13 cellular contexts compared by ENCODE assay signal in the genomic region with DNA sequence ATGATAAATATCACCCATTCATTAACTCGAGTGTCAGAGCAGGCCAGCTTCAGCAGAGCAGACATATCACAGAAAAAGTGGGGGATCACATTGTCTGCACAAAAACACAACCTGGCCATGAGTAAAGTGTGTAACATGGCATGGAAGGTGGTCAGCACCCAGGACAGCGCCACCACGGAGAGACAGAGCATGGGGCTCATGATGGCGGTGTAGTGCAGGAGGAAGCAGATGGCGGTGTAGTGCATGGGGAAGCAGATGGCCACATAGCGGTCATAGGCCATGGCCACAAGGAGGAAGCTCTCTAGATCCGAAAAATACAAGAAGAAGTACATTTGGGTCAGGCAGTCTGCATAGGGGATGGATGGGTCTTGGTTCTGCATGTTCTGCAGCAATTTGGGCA. TPM values are rescaled to one million over a fixed set of nuclear protein-coding genes. Genes with fewer than 3 reads are reported as not detected.
DNase-seq lines count a peak whose midpoint lies in the region; ATAC-seq, FAIRE-seq and TF ChIP-seq lines count a peak whose summit lies in the region.
"Not testable (repeated sequence)": the region's sequence is repeated elsewhere in the genome, so short reads cannot be mapped to it uniquely, and the experiment has no call there.
"Had no signal": no experiment of that assay in that cellular context is flagged by ENCODE, and none has a peak within 500 bp of the region (broad histone marks: within the 10 kb centered on the region; RNA-seq: fewer than 3 reads in every experiment).

No MANE protein-coding gene starts in this region.

- H3K79me2 ChIP-seq in K562 (ENCODE audit: control insufficient read depth, insufficient read depth, low read length): not testable (repeated sequence)

- not testable (repeated sequence) for H3K4me1 Mint-ChIP-seq in activated CD4-positive, alpha-beta T cell treated with anti-CD3 and anti-CD28 coated beads, Interleukin-2, amount 10 ng/mL, durations not matched to agents 24 days and 14 days; immature natural killer cell; neural crest cell

- TF ChIP-seq EP300 in K562 (IDR thresholded peaks at IDR 0.05; ENCODE audit: low read length); upper lobe of left lung (IDR thresholded peaks at IDR 0.05): not testable (repeated sequence)

- BruUV-seq in K562 (replicated peaks; lab: Mats Ljungman, UMichigan): not testable (repeated sequence)

- intact Hi-C loops in activated CD4-positive, alpha-beta T cell treated with anti-CD3 and anti-CD28 coated beads, Interleukin-2, amount 10 ng/mL, durations not matched to agents 24 days and 14 days (cut with micrococcal nuclease); K562 (cut with micrococcal nuclease): not testable (repeated sequence)

- not testable (repeated sequence) for TF ChIP-seq RAD21 in K562 (CRISPR knock-in tag; conservative IDR thresholded peaks at IDR 0.05 in 1 of 2, IDR thresholded peaks at IDR 0.05 in 1 of 2)

- H3K9me3 ChIP-seq in K562 (replicated peaks; ENCODE audit: control insufficient read depth, insufficient read depth, low read depth, low read length); upper lobe of left lung: not testable (repeated sequence)

- CTCF ChIA-PET in K562 (lab: Yijun Ruan, JAX; ENCODE audit: low intra/inter-chr PET ratio): not testable (repeated sequence)

- H3K4me3 Mint-ChIP-seq in activated CD4-positive, alpha-beta T cell treated with anti-CD3 and anti-CD28 coated beads, Interleukin-2, amount 10 ng/mL, durations not matched to agents 24 days and 14 days; immature natural killer cell; neural crest cell: not testable (repeated sequence)

- POLR2A ChIA-PET in K562 (lab: Yijun Ruan, JAX): not testable (repeated sequence)

- peak; percentile 15 for FAIRE-seq in K562 (lab: Jason Lieb, UNC)

- H3K36me3 Mint-ChIP-seq in activated CD4-positive, alpha-beta T cell treated with anti-CD3 and anti-CD28 coated beads, Interleukin-2, amount 10 ng/mL, durations not matched to agents 24 days and 14 days (ENCODE audit: low read depth); immature natural killer cell; neural crest cell (ENCODE audit: low read depth): not testable (repeated sequence)

- ATAC-seq in K562: peak; percentile 81
- ATAC-seq in upper lobe of left lung (ENCODE audit: low FRiP score in 2 of 2): peak; percentile 42 to 74

- in situ Hi-C loops in K562 (cut with MboI): not testable (repeated sequence)

- not testable (repeated sequence) for H3K9ac ChIP-seq in K562 (ENCODE audit: insufficient read depth in 1 of 2, low read depth in 2 of 2, low read length in 2 of 2)

- H3K4me1 ChIP-seq in K562 (replicated peaks in 1 of 2; ENCODE audit: control insufficient read depth in 2 of 2, insufficient read depth in 2 of 2, low read length in 2 of 2); upper lobe of left lung: not testable (repeated sequence)

- DNase-seq in GDM1 (lab: John Stamatoyannopoulos, UW) (peak; percentile 81), Kasumi-1 (lab: John Stamatoyannopoulos, UW) (peak; percentile 62 to 73), RKO (ENCODE audit: low spot score) (peak; percentile 42), K562 (ENCODE audit: extremely low read depth in 1 of 4, low spot score in 3 of 4) (peak in 2 of 4 experiments; percentile 7 to 21), immature natural killer cell (peak in 2 of 3 donors; percentile 5 to 13), neural crest cell (ENCODE audit: low read depth, low spot score) (peak; percentile 6)
- DNase-seq in activated CD4-positive, alpha-beta T cell treated with anti-CD3 and anti-CD28 coated beads, Interleukin-2, amount 10 ng/mL, durations not matched to agents 24 days and 14 days: peak; percentile 66
- DNase-seq in upper lobe of left lung: not testable (repeated sequence)

- H3K4me2 ChIP-seq in K562 (ENCODE audit: insufficient read depth, low read length): not testable (repeated sequence)

- not testable (repeated sequence) for H3K27me3 ChIP-seq in K562 (ENCODE audit: control insufficient read depth in 2 of 2, insufficient read depth in 2 of 2, low read length in 2 of 2); upper lobe of left lung

- not testable (repeated sequence) for TF ChIP-seq POLR2A in K562 (conservative IDR thresholded peaks at IDR 0.05); upper lobe of left lung (IDR thresholded peaks at IDR 0.05)

- not testable (repeated sequence) for H3K36me3 ChIP-seq in K562 (ENCODE audit: control insufficient read depth, insufficient read depth, low read length); upper lobe of left lung

- H3K9me3 Mint-ChIP-seq in activated CD4-positive, alpha-beta T cell treated with anti-CD3 and anti-CD28 coated beads, Interleukin-2, amount 10 ng/mL, durations not matched to agents 24 days and 14 days; immature natural killer cell: not testable (repeated sequence)
- peaks cover 17% of the 10 kb centered on the region for H3K9me3 Mint-ChIP-seq in neural crest cell

- not testable (repeated sequence) for H3K4me3 ChIP-seq in K562, upper lobe of left lung

- H2AFZ ChIP-seq in K562 (ENCODE audit: low read depth, low read length): not testable (repeated sequence)

- H3K27me3 Mint-ChIP-seq in activated CD4-positive, alpha-beta T cell treated with anti-CD3 and anti-CD28 coated beads, Interleukin-2, amount 10 ng/mL, durations not matched to agents 24 days and 14 days: not testable (repeated sequence)
- H3K27me3 Mint-ChIP-seq in immature natural killer cell (ENCODE audit: low read depth in 3 of 3): peaks cover 4 to 13% (median 10%) of the 10 kb centered on the region in 3 donors
- peaks cover 33% of the 10 kb centered on the region for H3K27me3 Mint-ChIP-seq in neural crest cell (ENCODE audit: low read depth)

- H4K20me1 ChIP-seq in K562 (replicated peaks; ENCODE audit: control insufficient read depth, insufficient read depth, low read length): not testable (repeated sequence)

- H3K27ac ChIP-seq in K562 (ENCODE audit: extremely low read depth, low read depth, low read length); upper lobe of left lung: not testable (repeated sequence)

- not testable (repeated sequence) for H3K9me1 ChIP-seq in K562 (ENCODE audit: control insufficient read depth, insufficient read depth, low read length)

- H3K27ac Mint-ChIP-seq in activated CD4-positive, alpha-beta T cell treated with anti-CD3 and anti-CD28 coated beads, Interleukin-2, amount 10 ng/mL, durations not matched to agents 24 days and 14 days; immature natural killer cell; neural crest cell (ENCODE audit: unreplicated experiment): not testable (repeated sequence)

- WGBS in K562 (ENCODE audit: insufficient coverage, low coverage, missing lambda C conversion rate): 2% methylated on average over 7 of the region's 7 CpGs
- 22 to 34% methylated on average over 7 of the region's 7 CpGs for WGBS in upper lobe of left lung, 2 donors

- peak in 1 of 3 experiments; percentile 13; a peak in 1 of 6 replicates for TF ChIP-seq CTCF in K562 (IDR thresholded peaks at IDR 0.05 in 2 of 3, conservative IDR thresholded peaks at IDR 0.05 in 1 of 3; ENCODE audit: insufficient read depth in 2 of 3, low read depth in 1 of 3, low read length in 3 of 3)
- not testable (repeated sequence) for TF ChIP-seq CTCF in neural crest cell (conservative IDR thresholded peaks at IDR 0.05); upper lobe of left lung (IDR thresholded peaks at IDR 0.05)

RNA-seq across cellular contexts. Expression of a gene that starts 0.4 kb away (rescaled TPM):
- not detected in 2 replicates for total RNA-seq in activated CD4-positive, alpha-beta T cell treated with anti-CD3 and anti-CD28 coated beads, Interleukin-2, amount 10 ng/mL, durations not matched to agents 24 days and 14 days
- total RNA-seq in K562 (2011; cell fraction: chromatin; rRNA removed; ENCODE audit: low replicate concordance): not detected in 2 replicates
- not detected in 2 replicates for total RNA-seq in K562 (2011; cell fraction: nucleolus; rRNA removed)
- not detected in 2 replicates for total RNA-seq in K562 (2011; cell fraction: nucleoplasm; rRNA removed)
- total RNA-seq in K562 (2014; rRNA removed): not detected in 2 replicates
- total RNA-seq in K562 (2014; rRNA removed; fragmentation: Illumina TruSeq; extraction: Trizol): not detected in 2 replicates
- not detected in 2 replicates for total RNA-seq in K562 (2015; rRNA removed; fragmentation: Illumina TruSeq; extraction: Trizol)
- total RNA-seq in K562 (2021): not detected in 2 replicates
- not detected in 2 replicates for polyA plus RNA-seq in K562 (2011; rRNA removed)
- polyA plus RNA-seq in K562 (2011; cell fraction: cytosol; rRNA removed): not detected in 2 replicates
- polyA plus RNA-seq in K562 (2011; cell fraction: nucleus; rRNA removed): not detected in 2 replicates
- polyA plus RNA-seq in K562 (2012): not detected in 2 replicates
- polyA plus RNA-seq in K562 (2014; fragmentation: Illumina TruSeq; extraction: Trizol): not detected in 2 replicates
- polyA plus RNA-seq in K562 (2014; fragmentation: Nextera tagmentation; extraction: Ambion mirVana): not detected
- not detected in 2 replicates for polyA plus RNA-seq in K562 (2014; rRNA removed)
- polyA minus RNA-seq in K562 (2011; rRNA and poly(A)+ RNA removed): not detected in 2 replicates
- polyA minus RNA-seq in K562 (2011; cell fraction: cytosol; rRNA and poly(A)+ RNA removed): not detected in 2 replicates
- polyA minus RNA-seq in K562 (2011; cell fraction: nucleus; rRNA and poly(A)+ RNA removed): not detected in 2 replicates
- polyA plus RNA-seq in immature natural killer cell: not detected
- total RNA-seq in neural crest cell: not detected in 2 replicates
- not detected for total RNA-seq in upper lobe of left lung
- total RNA-seq: colonic mucosa, frontal cortex, M059J, OCI-LY7, omental fat pad had no signal

RNA-seq across cellular contexts. Expression of a gene that starts 22.0 kb away (rescaled TPM):
- total RNA-seq in activated CD4-positive, alpha-beta T cell treated with anti-CD3 and anti-CD28 coated beads, Interleukin-2, amount 10 ng/mL, durations not matched to agents 24 days and 14 days: not detected in 2 replicates
- total RNA-seq in K562 (2011; cell fraction: chromatin; rRNA removed; ENCODE audit: low replicate concordance): not detected in 2 replicates
- not detected in 2 replicates for total RNA-seq in K562 (2011; cell fraction: nucleolus; rRNA removed)
- total RNA-seq in K562 (2011; cell fraction: nucleoplasm; rRNA removed): not detected in 2 replicates
- not detected in 2 replicates for total RNA-seq in K562 (2014; rRNA removed)
- not detected in 2 replicates for total RNA-seq in K562 (2014; rRNA removed; fragmentation: Illumina TruSeq; extraction: Trizol)
- not detected in 2 replicates for total RNA-seq in K562 (2015; rRNA removed; fragmentation: Illumina TruSeq; extraction: Trizol)
- total RNA-seq in K562 (2021): not detected in 2 replicates
- polyA plus RNA-seq in K562 (2011; rRNA removed): not detected in 2 replicates
- not detected in 2 replicates for polyA plus RNA-seq in K562 (2011; cell fraction: cytosol; rRNA removed)
- polyA plus RNA-seq in K562 (2011; cell fraction: nucleus; rRNA removed): not detected in 2 replicates
- not detected in 2 replicates for polyA plus RNA-seq in K562 (2012)
- not detected in 2 replicates for polyA plus RNA-seq in K562 (2014; fragmentation: Illumina TruSeq; extraction: Trizol)
- not detected for polyA plus RNA-seq in K562 (2014; fragmentation: Nextera tagmentation; extraction: Ambion mirVana)
- not detected in 2 replicates for polyA plus RNA-seq in K562 (2014; rRNA removed)
- polyA minus RNA-seq in K562 (2011; rRNA and poly(A)+ RNA removed): not detected in 2 replicates
- polyA minus RNA-seq in K562 (2011; cell fraction: cytosol; rRNA and poly(A)+ RNA removed): not detected in 2 replicates
- polyA minus RNA-seq in K562 (2011; cell fraction: nucleus; rRNA and poly(A)+ RNA removed): not detected in 2 replicates
- not detected for polyA plus RNA-seq in immature natural killer cell
- not detected in 2 replicates for total RNA-seq in neural crest cell
- not detected for total RNA-seq in upper lobe of left lung
- total RNA-seq: colonic mucosa, frontal cortex, M059J, OCI-LY7, omental fat pad had no signal

RNA-seq across cellular contexts. Expression of a gene that starts 35.0 kb away (rescaled TPM):
- not detected in 2 replicates for total RNA-seq in activated CD4-positive, alpha-beta T cell treated with anti-CD3 and anti-CD28 coated beads, Interleukin-2, amount 10 ng/mL, durations not matched to agents 24 days and 14 days
- total RNA-seq in K562 (2011; cell fraction: chromatin; rRNA removed; ENCODE audit: low replicate concordance): not detected in 2 replicates
- total RNA-seq in K562 (2011; cell fraction: nucleolus; rRNA removed): not detected in 2 replicates
- total RNA-seq in K562 (2011; cell fraction: nucleoplasm; rRNA removed): not detected in 2 replicates
- total RNA-seq in K562 (2014; rRNA removed) (not detected in 2 replicates), K562 (2014; rRNA removed; fragmentation: Illumina TruSeq; extraction: Trizol) (not detected in 2 replicates), K562 (2015; rRNA removed; fragmentation: Illumina TruSeq; extraction: Trizol) (not detected in 2 replicates), K562 (2021) (not detected in 2 replicates), neural crest cell (not detected in 2 replicates), upper lobe of left lung (not detected)
- polyA plus RNA-seq in K562 (2011; rRNA removed) (not detected in 2 replicates), K562 (2014; fragmentation: Illumina TruSeq; extraction: Trizol) (not detected in 2 replicates), K562 (2014; fragmentation: Nextera tagmentation; extraction: Ambion mirVana) (not detected), K562 (2014; rRNA removed) (not detected in 2 replicates), immature natural killer cell (not detected)
- polyA plus RNA-seq in K562 (2011; cell fraction: cytosol; rRNA removed): not detected in 2 replicates
- polyA plus RNA-seq in K562 (2011; cell fraction: nucleus; rRNA removed): not detected in 2 replicates
- polyA plus RNA-seq in K562 (2012): not detected in 2 replicates
- not detected in 2 replicates for polyA minus RNA-seq in K562 (2011; rRNA and poly(A)+ RNA removed)
- polyA minus RNA-seq in K562 (2011; cell fraction: cytosol; rRNA and poly(A)+ RNA removed): not detected in 2 replicates
- not detected in 2 replicates for polyA minus RNA-seq in K562 (2011; cell fraction: nucleus; rRNA and poly(A)+ RNA removed)
- total RNA-seq: colonic mucosa, frontal cortex, M059J, OCI-LY7, omental fat pad had no signal

RNA-seq across cellular contexts. Expression of a gene that starts 38.4 kb away (rescaled TPM):
- not detected in 2 replicates for total RNA-seq in activated CD4-positive, alpha-beta T cell treated with anti-CD3 and anti-CD28 coated beads, Interleukin-2, amount 10 ng/mL, durations not matched to agents 24 days and 14 days
- not detected in 2 replicates for total RNA-seq in K562 (2011; cell fraction: chromatin; rRNA removed; ENCODE audit: low replicate concordance)
- total RNA-seq in K562 (2011; cell fraction: nucleolus; rRNA removed): 0.39 and 0.50 TPM in 2 replicates
- not detected in 2 replicates for total RNA-seq in K562 (2011; cell fraction: nucleoplasm; rRNA removed)
- 0.16 and 0.18 TPM in 2 replicates for total RNA-seq in K562 (2014; rRNA removed)
- 0.44 and 0.73 TPM in 2 replicates for total RNA-seq in K562 (2014; rRNA removed; fragmentation: Illumina TruSeq; extraction: Trizol)
- total RNA-seq in K562 (2015; rRNA removed; fragmentation: Illumina TruSeq; extraction: Trizol): 0.33 and 0.38 TPM in 2 replicates
- 0.33 TPM in 1 of 2 replicates, not detected in the other for total RNA-seq in K562 (2021)
- 0.17 TPM in 1 of 2 replicates, not detected in the other for polyA plus RNA-seq in K562 (2011; rRNA removed)
- polyA plus RNA-seq in K562 (2011; cell fraction: cytosol; rRNA removed): not detected in 2 replicates
- polyA plus RNA-seq in K562 (2011; cell fraction: nucleus; rRNA removed): not detected in 2 replicates
- polyA plus RNA-seq in K562 (2012): 0.56 and 1.1 TPM in 2 replicates
- polyA plus RNA-seq in K562 (2014; fragmentation: Illumina TruSeq; extraction: Trizol): 0.62 and 0.77 TPM in 2 replicates
- polyA plus RNA-seq in K562 (2014; fragmentation: Nextera tagmentation; extraction: Ambion mirVana): under 1 TPM; 0.48 to 0.66 TPM
- polyA plus RNA-seq in K562 (2014; rRNA removed): 0.36 and 0.53 TPM in 2 replicates
- not detected in 2 replicates for polyA minus RNA-seq in K562 (2011; rRNA and poly(A)+ RNA removed)
- polyA minus RNA-seq in K562 (2011; cell fraction: cytosol; rRNA and poly(A)+ RNA removed): not detected in 2 replicates
- polyA minus RNA-seq in K562 (2011; cell fraction: nucleus; rRNA and poly(A)+ RNA removed): 0.27 TPM in 1 of 2 replicates, not detected in the other
- polyA plus RNA-seq in immature natural killer cell: not detected
- total RNA-seq in neural crest cell: not detected in 2 replicates
- total RNA-seq in upper lobe of left lung: 1 to 10 TPM in 1 of 6 donors, under 1 TPM in 1, not detected in 4; 0.20 to 2.1 TPM
- total RNA-seq: colonic mucosa, M059J, OCI-LY7 had no signal

RNA-seq across cellular contexts. Expression of a gene that starts 42.6 kb away (rescaled TPM):
- not detected in 2 replicates for total RNA-seq in activated CD4-positive, alpha-beta T cell treated with anti-CD3 and anti-CD28 coated beads, Interleukin-2, amount 10 ng/mL, durations not matched to agents 24 days and 14 days
- total RNA-seq in K562 (2011; cell fraction: chromatin; rRNA removed; ENCODE audit: low replicate concordance): not detected in 2 replicates
- not detected in 2 replicates for total RNA-seq in K562 (2011; cell fraction: nucleolus; rRNA removed)
- not detected in 2 replicates for total RNA-seq in K562 (2011; cell fraction: nucleoplasm; rRNA removed)
- total RNA-seq in K562 (2014; rRNA removed) (not detected in 2 replicates), K562 (2014; rRNA removed; fragmentation: Illumina TruSeq; extraction: Trizol) (not detected in 2 replicates), K562 (2015; rRNA removed; fragmentation: Illumina TruSeq; extraction: Trizol) (not detected in 2 replicates), K562 (2021) (not detected in 2 replicates), neural crest cell (not detected in 2 replicates), upper lobe of left lung (1 to 10 TPM in 3 of 6 donors, under 1 TPM in 3; 0.76 to 7.6 (median 1.2) TPM)
- polyA plus RNA-seq in K562 (2011; rRNA removed) (not detected in 2 replicates), K562 (2014; fragmentation: Illumina TruSeq; extraction: Trizol) (not detected in 2 replicates), K562 (2014; fragmentation: Nextera tagmentation; extraction: Ambion mirVana) (not detected), K562 (2014; rRNA removed) (not detected in 2 replicates), immature natural killer cell (not detected)
- polyA plus RNA-seq in K562 (2011; cell fraction: cytosol; rRNA removed): not detected in 2 replicates
- polyA plus RNA-seq in K562 (2011; cell fraction: nucleus; rRNA removed): not detected in 2 replicates
- polyA plus RNA-seq in K562 (2012): not detected in 2 replicates
- not detected in 2 replicates for polyA minus RNA-seq in K562 (2011; rRNA and poly(A)+ RNA removed)
- not detected in 2 replicates for polyA minus RNA-seq in K562 (2011; cell fraction: cytosol; rRNA and poly(A)+ RNA removed)
- not detected in 2 replicates for polyA minus RNA-seq in K562 (2011; cell fraction: nucleus; rRNA and poly(A)+ RNA removed)
- total RNA-seq: M059J, OCI-LY7 had no signal
